2 cellular contexts compared by ENCODE assay signal in genomic region chr4:122170775-122171174, GRCh38.
TF ChIP-seq lines count a peak whose summit lies in the region.

No MANE protein-coding gene starts in this region.

TF ChIP-seq in IMR-90, 13 proteins besides CTCF, POLR2A, EP300 and RAD21:
- TF ChIP-seq CEBPB (IDR thresholded peaks at IDR 0.05; ENCODE audit: low read depth, low read length) (no peak), FOS (IDR thresholded peaks at IDR 0.05; ENCODE audit: low read depth, low read length) (no peak), BHLHE40 (IDR thresholded peaks at IDR 0.05; ENCODE audit: low read depth, low read length) (no peak), SMC3 (IDR thresholded peaks at IDR 0.05; ENCODE audit: low read depth, low read length) (no peak), CHD1 (IDR thresholded peaks at IDR 0.05; ENCODE audit: low read depth, low read length) (no peak), RCOR1 (IDR thresholded peaks at IDR 0.05; ENCODE audit: insufficient replicate concordance, low read length) (no peak)

TF ChIP-seq in GM12878, 131 proteins besides CTCF, POLR2A, EP300 and RAD21:
- TF ChIP-seq SPI1 (IDR thresholded peaks at IDR 0.05; ENCODE audit: borderline replicate concordance, insufficient read depth, low read depth, low read length) (0 out of 2 replicates have a peak, but pooled peaks have one; percentile 4), RCOR1 (conservative IDR thresholded peaks at IDR 0.05; ENCODE audit: low read depth, low read length) (no peak), IRF3 (IDR thresholded peaks at IDR 0.05) (no peak), JUND (IDR thresholded peaks at IDR 0.05; ENCODE audit: low read depth, low read length) (no peak), SIX5 (IDR thresholded peaks at IDR 0.05; ENCODE audit: low read depth, low read length, severe bottlenecking) (no peak), MTA3 (IDR thresholded peaks at IDR 0.05; ENCODE audit: borderline replicate concordance, low read length) (no peak)
